In genomic region chr19:34504809-34505291, GRCh38 we compare ENCODE assay signal across 21 cellular contexts. TPM values are rescaled to one million over a fixed set of nuclear protein-coding genes. Genes with fewer than 3 reads are reported as not detected.
"Had no signal": no experiment of that assay in that cellular context is flagged by ENCODE, and none has a peak within 500 bp of the region (broad histone marks: within the 10 kb centered on the region; RNA-seq: fewer than 3 reads in every experiment).

No MANE protein-coding gene starts in this region.

- H3K36me3 ChIP-seq: breast epithelium, neural progenitor cell, pancreas, spleen, uterus had no signal

- DNase-seq: activated CD4-positive, alpha-beta T cell treated with anti-CD3 and anti-CD28 coated beads, Interleukin-2, amount 50 U/mL, for 1 hour; activated CD4-positive, CD25-positive, alpha-beta regulatory T cell treated with anti-CD3 and anti-CD28 coated beads, Interleukin-2, amount 50 U/mL, for 72 hours; activated effector memory CD4-positive, alpha-beta T cell treated with Interleukin-2 at 50 U/mL for 16 hours; activated naive CD4-positive, alpha-beta T cell treated with anti-CD3 and anti-CD28 coated beads, Interleukin-2, amount 10 ng/mL, durations not matched to agents 7 days and 5 days; activated T-cell treated with anti-CD3 and anti-CD28 coated beads, Interleukin-2, amount 50 U/mL, for 24 hours; aorta; cerebellar nuclear complex; cortex of kidney; erythroblast; immature natural killer cell; kidney glomerular epithelial cell; mesenchymal stem cell; naive thymus-derived CD4-positive, alpha-beta T cell; pancreas; spleen; stimulated activated CD4-positive, alpha-beta T cell treated with anti-CD3 and anti-CD28 coated beads, Interleukin-4, amount 100 ng/mL, for 4 hours; T-helper 17 cell; uterus had no signal

- H3K4me3 ChIP-seq: breast epithelium, neural progenitor cell, pancreas, spleen, uterus had no signal

- H3K9me3 ChIP-seq: breast epithelium, pancreas, uterus had no signal

- H3K4me1 ChIP-seq: breast epithelium, pancreas, uterus had no signal

- H3K27ac ChIP-seq: breast epithelium, neural progenitor cell, pancreas, spleen, uterus, VCaP had no signal

- H3K27me3 ChIP-seq: breast epithelium, neural progenitor cell, pancreas, uterus had no signal

RNA-seq across cellular contexts. Expression of gene WTIP, which starts 23.3 kb away (rescaled TPM):
- polyA plus RNA-seq: naive thymus-derived CD4-positive, alpha-beta T cell had no signal
